ENCODE assay signal across 16 cellular contexts in the genomic region with DNA sequence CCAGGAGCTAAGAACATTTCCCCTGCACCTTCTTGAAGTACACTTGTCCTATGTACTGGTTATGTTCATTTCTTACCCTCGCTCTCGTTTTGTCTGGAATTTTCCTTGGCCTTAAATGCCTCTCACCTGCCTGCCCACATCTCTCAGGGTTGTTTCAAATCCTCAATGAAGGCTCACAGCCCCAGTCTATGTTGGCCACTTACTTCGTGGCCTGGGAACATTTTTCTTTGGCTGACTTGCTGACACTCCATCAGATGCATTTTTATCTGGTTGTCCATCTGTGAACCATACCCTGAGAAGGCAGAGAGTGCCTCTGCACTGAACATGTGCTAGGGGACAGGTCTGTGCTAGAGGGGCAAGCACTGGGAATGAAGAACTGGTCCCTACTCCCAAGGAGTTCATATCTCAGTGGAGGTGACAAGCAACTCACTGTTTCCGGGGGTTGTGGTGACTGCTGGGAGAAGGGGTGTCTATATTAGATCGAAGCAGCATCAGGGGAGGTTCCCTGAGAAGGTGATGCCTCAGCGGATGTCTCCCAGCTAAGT.
"Had no signal": no experiment of that assay in that cellular context is flagged by ENCODE, and none has a peak within 500 bp of the region (broad histone marks: within the 10 kb centered on the region; RNA-seq: fewer than 3 reads in every experiment).

No MANE protein-coding gene starts in this region.

- ATAC-seq: esophagus mucosa; gastroesophageal sphincter; heart right ventricle; left ventricle myocardium superior; mucosa of descending colon; stimulated activated naive B cell treated with anti-CD40 and anti-IgM and Interleukin-4, amounts not matched to agents 10 μg/mL and 1 μg/mL and 100 μg/mL, for 72 hours; T-cell had no signal

- H3K27ac ChIP-seq: gastroesophageal sphincter, heart right ventricle, neutrophil, thoracic aorta had no signal

- H3K4me3 ChIP-seq: gastroesophageal sphincter, heart right ventricle, mucosa of descending colon, thoracic aorta had no signal

- H3K27me3 ChIP-seq: gastroesophageal sphincter, heart right ventricle, neutrophil had no signal

- H3K36me3 ChIP-seq: gastroesophageal sphincter, heart right ventricle, neutrophil, thoracic aorta had no signal

- H3K9me3 ChIP-seq: gastroesophageal sphincter, heart right ventricle, mucosa of descending colon, neutrophil, thoracic aorta had no signal

- DNase-seq: activated CD4-positive, alpha-beta T cell treated with anti-CD3 and anti-CD28 coated beads, Interleukin-2, amount 50 U/mL, for 1 hour; activated gamma-delta T cell; effector CD4-positive, alpha-beta T cell; heart right ventricle; kidney glomerular epithelial cell; left ventricle myocardium superior; mucosa of descending colon; naive B cell; retina; stimulated activated naive B cell treated with anti-CD40 and anti-IgM and Interleukin-4, amounts not matched to agents 10 μg/mL and 1 μg/mL and 100 μg/mL, for 72 hours; T-cell; T-helper 9 cell had no signal
